Comparison of ENCODE assay signal across 18 cellular contexts in genomic region chr4:118308306-118309030, GRCh38. TPM values are rescaled to one million over a fixed set of nuclear protein-coding genes. Genes with fewer than 3 reads are reported as not detected.
DNase-seq lines count a peak whose midpoint lies in the region; ATAC-seq and TF ChIP-seq lines count a peak whose summit lies in the region.
"Had no signal": no experiment of that assay in that cellular context is flagged by ENCODE, and none has a peak within 500 bp of the region (broad histone marks: within the 10 kb centered on the region; RNA-seq: fewer than 3 reads in every experiment).

No MANE protein-coding gene starts in this region.

- no peak overlapping the region for H3K4me3 ChIP-seq in HEK293 (ENCODE audit: low read depth, low read length)
- no peak overlapping the region for H3K4me3 ChIP-seq in mesodermal cell (ENCODE audit: extremely low read depth, insufficient read depth, low read length, poor library complexity, severe bottlenecking)
- H3K4me3 ChIP-seq in transverse colon = no peak overlapping the region
- H3K4me3 ChIP-seq: A549, GM23248, K562 had no signal

- no peak for TF ChIP-seq EP300 in transverse colon (IDR thresholded peaks at IDR 0.05; ENCODE audit: low read depth)

- ATAC-seq in SK-N-SH treated with all-trans-retinoic acid at 6 μM for 48 hours (no peak), HG03175 (IDR thresholded peaks at IDR 0.05; ENCODE audit: unreplicated experiment) (no peak), GM21737 (IDR thresholded peaks at IDR 0.05; ENCODE audit: unreplicated experiment) (no peak)
- ATAC-seq: A549, K562 had no signal

- no peaks in the 10 kb centered on the region for H3K4me1 ChIP-seq in HEK293 (ENCODE audit: control insufficient read depth, insufficient read depth, low read length)
- peaks cover 6% of the 10 kb centered on the region for H3K4me1 ChIP-seq in mesodermal cell (ENCODE audit: control insufficient read depth, insufficient read depth, low read length, poor library complexity, severe bottlenecking)
- H3K4me1 ChIP-seq in transverse colon = peaks cover 0 to 24% (median 5%) of the 10 kb centered on the region in 4 donors
- H3K4me1 ChIP-seq: A549 had no signal

- TF ChIP-seq CTCF in HEK293 (tag by site-specific recombination; IDR thresholded peaks at IDR 0.05) (no peak), transverse colon (IDR thresholded peaks at IDR 0.05) (no peak)

- intact Hi-C loops in transverse colon (cut with DNase I; ENCODE audit: low total_unique reads) = no loop called here

- peak; percentile 26 for DNase-seq in transverse colon
- DNase-seq in LoVo (ENCODE audit: low spot score) = no peak
- DNase-seq: AML-193; CD4-positive, alpha-beta T cell; DMS79 treated with DMSO at 0.1 percent for 48 hours; GF-D8; GM23248; HCEC 1CT; HFFc6 had no signal

- 52 to 76% methylated on average over 2 of the region's 4 CpGs for WGBS in mesodermal cell (ENCODE audit: insufficient coverage in 2 of 2), 2 experiments
- WGBS in transverse colon (ENCODE audit: low coverage in 1 of 2), 2 donors = 45 to 53% methylated on average over 4 of the region's 4 CpGs

- CTCF ChIA-PET in HEK293 (lab: Yijun Ruan, JAX) = interaction anchor here (0.9 kb wide), 1 partner anchor 44 kb away, joined by 3 read pairs; the partner anchor contains the start of gene PRSS12

- in situ Hi-C loops in transverse colon (cut with MboI; ENCODE audit: low pct_ligation_motif_present in 1 of 4, low pct_unique_long_range_greater_than_20kb in 1 of 4, low sequenced_read_pairs in 3 of 4) = no loop called here

- H3K9me3 ChIP-seq in HEK293 (ENCODE audit: control insufficient read depth, insufficient read depth, low read depth, low read length) (no peaks in the 10 kb centered on the region), mesodermal cell (ENCODE audit: control insufficient read depth, low read length) (no peaks in the 10 kb centered on the region), transverse colon (no peaks in the 10 kb centered on the region)
- H3K9me3 ChIP-seq: A549 had no signal

- H3K36me3 ChIP-seq in HEK293 (ENCODE audit: control insufficient read depth in 2 of 2, insufficient read depth in 1 of 2, low read length in 2 of 2) (no peaks in the 10 kb centered on the region), mesodermal cell (ENCODE audit: control insufficient read depth, insufficient read depth, low read length) (no peaks in the 10 kb centered on the region), transverse colon (no peaks in the 10 kb centered on the region)

- no peak for TF ChIP-seq POLR2A in transverse colon (IDR thresholded peaks at IDR 0.05)

- H3K27me3 ChIP-seq in transverse colon = no peaks in the 10 kb centered on the region

- POLR2A ChIA-PET in HEK293 (lab: Yijun Ruan, JAX) = no interaction called here

- H3K27ac ChIP-seq in HEK293 (ENCODE audit: extremely low read depth, low read depth, low read length) (no peak overlapping the region), mesodermal cell (ENCODE audit: low read depth, low read length, severe bottlenecking) (peak overlapping the region; percentile 17), transverse colon (no peak overlapping the region)
- H3K27ac ChIP-seq: 22Rv1, A549, C4-2B, GM23248 had no signal

TF ChIP-seq in HEK293, 187 proteins besides CTCF, POLR2A, EP300 and RAD21:
- TF ChIP-seq SETDB1 (IDR thresholded peaks at IDR 0.05; ENCODE audit: insufficient read length, low read length) (peak; percentile 9), ZNF621 (tag by site-specific recombination; IDR thresholded peaks at IDR 0.05) (no peak)

TF ChIP-seq in SK-N-SH treated with all-trans-retinoic acid at 6 μM for 48 hours, 23 proteins besides CTCF, POLR2A, EP300 and RAD21:
- TF ChIP-seq ISL1 (CRISPR knock-in tag; IDR thresholded peaks at IDR 0.05) (peak; percentile 23; the same call in 1 of the 2 replicates), TSHZ2 (CRISPR knock-in tag; IDR thresholded peaks at IDR 0.05) (peak; percentile 62; the same call in 1 of the 2 replicates), SNAI2 (CRISPR knock-in tag; IDR thresholded peaks at IDR 0.05) (no peak)

RNA-seq across cellular contexts. Expression of gene PRSS12, which starts 44.3 kb away (rescaled TPM):
- polyA plus RNA-seq in mesodermal cell (2013, experiment 1 of 2) = 3.9 TPM
- polyA plus RNA-seq in mesodermal cell (2013, experiment 2 of 2) = 5.1 TPM
- 100 to 1,000 TPM in 1 of 4 donors, 10 to 100 TPM in 3; 58.0 to 146 (median 84.3) TPM for total RNA-seq in transverse colon
- total RNA-seq: CD4-positive, alpha-beta T cell had no signal
